In the genomic region with DNA sequence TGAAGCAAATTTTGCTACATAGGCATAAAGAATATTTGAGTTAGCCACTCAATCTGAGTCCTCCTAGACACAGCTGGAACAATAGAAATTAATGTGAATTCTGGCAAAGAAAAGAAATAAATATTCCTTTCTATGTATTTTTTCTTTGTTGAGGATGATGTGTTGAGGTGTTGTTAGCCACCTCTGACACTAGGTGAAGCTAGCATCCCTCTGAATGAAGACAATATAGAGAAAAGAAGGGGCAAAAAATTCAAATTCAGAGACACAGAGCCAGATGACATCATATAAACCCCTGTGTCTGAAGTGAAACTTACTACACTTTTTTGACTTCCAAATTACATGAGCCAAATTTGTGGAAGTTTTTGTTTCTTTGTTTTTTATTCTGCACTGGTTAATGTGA, we compare ENCODE assay signal across 15 cellular contexts. TPM values are rescaled to one million over a fixed set of nuclear protein-coding genes. Genes with fewer than 3 reads are reported as not detected.
DNase-seq lines count a peak whose midpoint lies in the region; ATAC-seq, FAIRE-seq and TF ChIP-seq lines count a peak whose summit lies in the region.
"Had no signal": no experiment of that assay in that cellular context is flagged by ENCODE, and none has a peak within 500 bp of the region (broad histone marks: within the 10 kb centered on the region; RNA-seq: fewer than 3 reads in every experiment).

No MANE protein-coding gene starts in this region.

- H3K4me3 ChIP-seq in GM12864 (ENCODE audit: low read depth, low read length): no peak overlapping the region

- no peaks in the 10 kb centered on the region for H3K9me3 Mint-ChIP-seq in effector memory CD8-positive, alpha-beta T cell
- no peaks in the 10 kb centered on the region for H3K9me3 Mint-ChIP-seq in activated CD8-positive, alpha-beta T cell treated with anti-CD3 and anti-CD28 coated beads, Interleukin-2, amount 10 ng/mL, durations not matched to agents 7 days and 5 days (ENCODE audit: insufficient read depth)

- H3K27ac ChIP-seq in VCaP: no peak overlapping the region

- no peak for FAIRE-seq in urothelium cell line (lab: Jason Lieb, UNC)

- peaks cover 5 to 17% of the 10 kb centered on the region in 2 donors for H3K27me3 Mint-ChIP-seq in effector memory CD8-positive, alpha-beta T cell
- peaks cover 7% of the 10 kb centered on the region for H3K27me3 Mint-ChIP-seq in activated CD8-positive, alpha-beta T cell treated with anti-CD3 and anti-CD28 coated beads, Interleukin-2, amount 10 ng/mL, durations not matched to agents 7 days and 5 days (ENCODE audit: low read depth)

- DNase-seq in GM12864 (ENCODE audit: low read depth) (no peak), Kasumi-1 (lab: John Stamatoyannopoulos, UW) (peak; percentile 28 to 33), iPS-NIHi7 (ENCODE audit: extremely low spot score) (peak; percentile 24), urothelium cell line (ENCODE audit: low spot score) (no peak), NOMO-1 treated with DMSO at 0.1 percent for 48 hours (lab: John Stamatoyannopoulos, UW; ENCODE audit: unreplicated experiment) (no peak)
- DNase-seq in effector memory CD8-positive, alpha-beta T cell: no peak
- no peak for DNase-seq in activated CD8-positive, alpha-beta T cell treated with anti-CD3 and anti-CD28 coated beads, Interleukin-2, amount 10 ng/mL, durations not matched to agents 7 days and 5 days
- DNase-seq: activated CD4-positive, CD25-positive, alpha-beta regulatory T cell treated with anti-CD3 and anti-CD28 coated beads, Interleukin-2, amount 50 U/mL, for 72 hours; activated naive CD4-positive, alpha-beta T cell; DMS153; NCI-H2171; SIG-M5 had no signal

- no peak for ATAC-seq in effector memory CD8-positive, alpha-beta T cell (replicated peaks)
- ATAC-seq in activated CD8-positive, alpha-beta T cell treated with anti-CD3 and anti-CD28 coated beads, Interleukin-2, amount 10 ng/mL, durations not matched to agents 7 days and 5 days: no peak

- TF ChIP-seq CTCF in GM12864 (IDR thresholded peaks at IDR 0.05; ENCODE audit: low read depth, low read length, missing control alignments) (peak; percentile 23), VCaP (conservative IDR thresholded peaks at IDR 0.05) (peak; percentile 78)

- no peaks in the 10 kb centered on the region for H3K4me1 Mint-ChIP-seq in effector memory CD8-positive, alpha-beta T cell (ENCODE audit: low read depth in 2 of 2)
- H3K4me1 Mint-ChIP-seq in activated CD8-positive, alpha-beta T cell treated with anti-CD3 and anti-CD28 coated beads, Interleukin-2, amount 10 ng/mL, durations not matched to agents 7 days and 5 days (ENCODE audit: low read depth): no peaks in the 10 kb centered on the region

- no peak overlapping the region for H3K4me3 Mint-ChIP-seq in effector memory CD8-positive, alpha-beta T cell
- H3K4me3 Mint-ChIP-seq in activated CD8-positive, alpha-beta T cell treated with anti-CD3 and anti-CD28 coated beads, Interleukin-2, amount 10 ng/mL, durations not matched to agents 7 days and 5 days: no peak overlapping the region

- POLR2A ChIA-PET in activated CD8-positive, alpha-beta T cell treated with anti-CD3 and anti-CD28 coated beads, Interleukin-2, amount 10 ng/mL, durations not matched to agents 7 days and 5 days (lab: Charles Lee): no interaction called here

- CTCF ChIA-PET in activated CD8-positive, alpha-beta T cell treated with anti-CD3 and anti-CD28 coated beads, Interleukin-2, amount 10 ng/mL, durations not matched to agents 7 days and 5 days (lab: Charles Lee): interaction anchor here (1.6 kb wide), 1 partner anchor 7 kb away, joined by 4 read pairs; no protein-coding TSS in a partner anchor

- no peak overlapping the region for H3K27ac Mint-ChIP-seq in effector memory CD8-positive, alpha-beta T cell
- H3K27ac Mint-ChIP-seq in activated CD8-positive, alpha-beta T cell treated with anti-CD3 and anti-CD28 coated beads, Interleukin-2, amount 10 ng/mL, durations not matched to agents 7 days and 5 days: no peak overlapping the region

- H3K36me3 Mint-ChIP-seq in effector memory CD8-positive, alpha-beta T cell (ENCODE audit: insufficient read depth): no peaks in the 10 kb centered on the region
- H3K36me3 Mint-ChIP-seq in activated CD8-positive, alpha-beta T cell treated with anti-CD3 and anti-CD28 coated beads, Interleukin-2, amount 10 ng/mL, durations not matched to agents 7 days and 5 days (ENCODE audit: low read depth): no peaks in the 10 kb centered on the region

RNA-seq across cellular contexts. Expression of gene TMPRSS11D, which starts 34.6 kb away (rescaled TPM):
- total RNA-seq in activated CD8-positive, alpha-beta T cell treated with anti-CD3 and anti-CD28 coated beads, Interleukin-2, amount 10 ng/mL, durations not matched to agents 7 days and 5 days: not detected

RNA-seq across cellular contexts. Expression of gene TMPRSS11A, which starts 44.9 kb away (rescaled TPM):
- total RNA-seq in activated CD8-positive, alpha-beta T cell treated with anti-CD3 and anti-CD28 coated beads, Interleukin-2, amount 10 ng/mL, durations not matched to agents 7 days and 5 days: not detected
- total RNA-seq: dermis microvascular lymphatic vessel endothelial cell, H4 had no signal

Comparison
In these comparisons a context has a peak if more than half of its experiments do, and no peak if none do; other contexts are left out.
1. DNase-seq: peak in Kasumi-1 (2 of 2) and iPS-NIHi7 (single experiment); none in GM12864 (single experiment), effector memory CD8-positive, alpha-beta T cell (0 of 3), activated CD8-positive, alpha-beta T cell treated with anti-CD3 and anti-CD28 coated beads, Interleukin-2, amount 10 ng/mL, durations not matched to agents 7 days and 5 days (single experiment), urothelium cell line (single experiment) and NOMO-1 treated with DMSO at 0.1 percent for 48 hours (single experiment).